1 cellular context compared by ENCODE assay signal in the genomic region with DNA sequence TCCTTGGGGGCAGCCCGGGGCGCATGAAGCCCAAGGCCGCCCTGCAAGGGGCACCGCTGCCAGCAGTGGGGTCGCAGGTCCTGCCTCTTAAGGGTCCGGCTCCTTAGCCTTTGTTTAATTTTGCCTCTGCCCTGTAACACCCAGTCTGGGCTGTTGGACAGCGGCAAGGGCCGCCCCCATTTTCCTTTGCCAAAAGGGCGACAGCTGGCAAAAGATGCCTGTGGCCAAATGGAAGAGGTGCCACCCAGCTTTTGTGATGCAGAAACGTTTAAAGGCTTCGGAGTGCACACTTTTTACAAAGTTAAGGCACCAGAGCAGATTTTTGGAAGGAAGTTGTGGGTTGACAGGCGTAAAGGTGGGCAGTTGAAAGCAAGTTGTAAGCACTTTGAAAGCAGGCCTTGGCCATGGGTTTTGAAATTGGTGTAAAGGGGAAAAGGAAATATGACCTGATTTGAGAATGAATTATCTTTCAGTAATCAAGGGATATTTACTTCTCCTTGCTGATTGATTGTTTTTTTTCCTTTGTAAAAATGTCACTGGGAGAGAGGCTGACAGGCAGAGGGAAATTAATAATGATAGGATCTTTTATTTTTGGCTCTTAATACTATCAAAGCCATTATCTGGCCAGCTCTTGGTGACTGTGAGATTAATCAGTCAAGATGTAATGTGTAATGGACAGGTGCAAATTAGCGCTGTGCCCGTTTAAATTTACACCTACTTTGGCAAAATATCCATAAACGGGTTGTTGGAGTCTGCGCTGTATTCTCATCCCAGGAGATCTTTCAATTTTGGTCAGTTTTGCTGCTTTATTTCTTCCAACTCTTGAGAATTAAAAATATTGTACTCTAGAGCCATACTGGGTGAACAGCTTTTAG.
TF ChIP-seq lines count a peak whose summit lies in the region.

No MANE protein-coding gene starts in this region.

TF ChIP-seq in HepG2, 621 proteins besides CTCF, POLR2A, EP300 and RAD21 (continued from another document):
- TF ChIP-seq, protein P1, sequence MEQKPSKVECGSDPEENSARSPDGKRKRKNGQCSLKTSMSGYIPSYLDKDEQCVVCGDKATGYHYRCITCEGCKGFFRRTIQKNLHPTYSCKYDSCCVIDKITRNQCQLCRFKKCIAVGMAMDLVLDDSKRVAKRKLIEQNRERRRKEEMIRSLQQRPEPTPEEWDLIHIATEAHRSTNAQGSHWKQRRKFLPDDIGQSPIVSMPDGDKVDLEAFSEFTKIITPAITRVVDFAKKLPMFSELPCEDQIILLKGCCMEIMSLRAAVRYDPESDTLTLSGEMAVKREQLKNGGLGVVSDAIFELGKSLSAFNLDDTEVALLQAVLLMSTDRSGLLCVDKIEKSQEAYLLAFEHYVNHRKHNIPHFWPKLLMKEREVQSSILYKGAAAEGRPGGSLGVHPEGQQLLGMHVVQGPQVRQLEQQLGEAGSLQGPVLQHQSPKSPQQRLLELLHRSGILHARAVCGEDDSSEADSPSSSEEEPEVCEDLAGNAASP (CRISPR knock-in tag; IDR thresholded peaks at IDR 0.05; ENCODE audit: borderline replicate concordance) = no peak
- TF ChIP-seq ZNF317 (CRISPR knock-in tag; IDR thresholded peaks at IDR 0.05) = no peak; the same call in 1 of the 2 replicates
- peak; percentile 4; the same call in 1 of the 2 replicates for TF ChIP-seq KMT2A (CRISPR knock-in tag; IDR thresholded peaks at IDR 0.05)
- no peak for TF ChIP-seq ZNF841 (CRISPR knock-in tag; IDR thresholded peaks at IDR 0.05; ENCODE audit: borderline replicate concordance)
- 0 out of 2 replicates have a peak, but pooled peaks have one; percentile 4 for TF ChIP-seq WIZ (CRISPR knock-in tag; IDR thresholded peaks at IDR 0.05)
- no peak for TF ChIP-seq KLF11 (CRISPR knock-in tag; IDR thresholded peaks at IDR 0.05)
- no peak for TF ChIP-seq TSC22D2 (CRISPR knock-in tag; IDR thresholded peaks at IDR 0.05; ENCODE audit: borderline replicate concordance)
- no peak for TF ChIP-seq IRF2 (CRISPR knock-in tag; IDR thresholded peaks at IDR 0.05)
- TF ChIP-seq RBM39 (IDR thresholded peaks at IDR 0.05; ENCODE audit: low read depth, low read length, poor library complexity, severe bottlenecking) = peak; percentile 42
- TF ChIP-seq MLLT10 (CRISPR knock-in tag; IDR thresholded peaks at IDR 0.05) = no peak
- peak; percentile 85 for TF ChIP-seq ZBTB7B (CRISPR knock-in tag; IDR thresholded peaks at IDR 0.05)
- TF ChIP-seq STAG1 (CRISPR knock-in tag; IDR thresholded peaks at IDR 0.05) = no peak
